1 cellular context compared by ENCODE assay signal in genomic region chr9:68872026-68872501, GRCh38.
A peak's percentile ranks its signal among the peaks of the same experiment; 100 is the strongest.
TF ChIP-seq lines count a peak whose summit lies in the region.

No MANE protein-coding gene starts in this region.

TF ChIP-seq in WTC11, 78 proteins besides CTCF, POLR2A, EP300 and RAD21 (continued from another document):
- TF ChIP-seq JUN (CRISPR knock-in tag; IDR thresholded peaks at IDR 0.05), result no peak
- no peak for TF ChIP-seq CDX4 (CRISPR knock-in tag; IDR thresholded peaks at IDR 0.05; ENCODE audit: borderline replicate concordance)
- no peak for TF ChIP-seq TEAD4 (CRISPR knock-in tag; IDR thresholded peaks at IDR 0.05)
- TF ChIP-seq MYBL2 (CRISPR knock-in tag; IDR thresholded peaks at IDR 0.05), result peak; percentile 57; the same call in 1 of the 2 replicates
- no peak for TF ChIP-seq NFYB (CRISPR knock-in tag; conservative IDR thresholded peaks at IDR 0.05; ENCODE audit: low read depth)
- no peak for TF ChIP-seq NR1H2 (CRISPR knock-in tag; IDR thresholded peaks at IDR 0.05)
- TF ChIP-seq ETV6 (CRISPR knock-in tag; IDR thresholded peaks at IDR 0.05), result peak; percentile 27; the same call in 1 of the 2 replicates
- no peak for TF ChIP-seq ZNF138 (CRISPR knock-in tag; conservative IDR thresholded peaks at IDR 0.05)
- TF ChIP-seq ZNF671 (CRISPR knock-in tag; IDR thresholded peaks at IDR 0.05), result no peak
- TF ChIP-seq ZMAT4 (CRISPR knock-in tag; IDR thresholded peaks at IDR 0.05), result peak; percentile 28; the same call in 1 of the 2 replicates
- TF ChIP-seq NR3C1 (CRISPR knock-in tag; conservative IDR thresholded peaks at IDR 0.05; ENCODE audit: low read depth), result no peak
- TF ChIP-seq OVOL2 (CRISPR knock-in tag; IDR thresholded peaks at IDR 0.05; ENCODE audit: borderline replicate concordance), result no peak
- TF ChIP-seq SMAD4 (CRISPR knock-in tag; IDR thresholded peaks at IDR 0.05), result no peak
- TF ChIP-seq KAT7 (CRISPR knock-in tag; IDR thresholded peaks at IDR 0.05; ENCODE audit: borderline replicate concordance), result no peak
